In genomic region chr1:210697185-210697584, GRCh38 we compare ENCODE assay signal across 27 cellular contexts.
A peak's percentile ranks its signal among the peaks of the same experiment; 100 is the strongest.
DNase-seq lines count a peak whose midpoint lies in the region; ATAC-seq and TF ChIP-seq lines count a peak whose summit lies in the region.
"Had no signal": no experiment of that assay in that cellular context is flagged by ENCODE, and none has a peak within 500 bp of the region (broad histone marks: within the 10 kb centered on the region; RNA-seq: fewer than 3 reads in every experiment).

No MANE protein-coding gene starts in this region.

- DNase-seq in stimulated activated naive CD8-positive, alpha-beta T cell treated with anti-CD3 and anti-CD28 coated beads, Interleukin-15, amount 100 ng/mL, for 72 hours = no peak
- DNase-seq in stimulated activated naive CD8-positive, alpha-beta T cell treated with anti-CD3 and anti-CD28 coated beads, Interleukin-15, Interleukin-2, amounts not matched to agents 100 U/mL and 50 U/mL, for 24 hours = no peak
- DNase-seq in DMS53 treated with DMSO at 0.1 percent for 48 hours (lab: John Stamatoyannopoulos, UW; ENCODE audit: unreplicated experiment) (no peak), KG1 (lab: John Stamatoyannopoulos, UW) (no peak)
- DNase-seq: activated gamma-delta T cell; activated T-cell treated with anti-CD3 and anti-CD28 coated beads, Interleukin-2, amount 50 U/mL, for 1 hour; body of pancreas; GDM1; GM23248; left lung; naive thymus-derived CD4-positive, alpha-beta T cell; NCI-H1436; NCI-H2171; NCI-H510A treated with DMSO at 0.1 percent for 48 hours; occipital lobe; SJCRH30; stimulated activated CD8-positive, alpha-beta memory T cell treated with anti-CD3 and anti-CD28 coated beads, Interleukin-4, amount 100 ng/mL, for 48 hours; T-cell; trophoblast cell had no signal

- no peaks in the 10 kb centered on the region for H3K36me3 ChIP-seq in OCI-LY3 (replicated peaks; ENCODE audit: low read depth, low read length)
- H3K36me3 ChIP-seq: left lung, SJCRH30 had no signal

- no peak overlapping the region for H3K27ac Mint-ChIP-seq in stimulated activated naive CD8-positive, alpha-beta T cell treated with anti-CD3 and anti-CD28 coated beads, Interleukin-15, amount 100 ng/mL, for 72 hours
- H3K27ac Mint-ChIP-seq: B cell; mesothelial cell of epicardium; naive thymus-derived CD4-positive, alpha-beta T cell; T-cell had no signal

- H3K27me3 ChIP-seq in OCI-LY3 (ENCODE audit: low read depth, low read length) = no peaks in the 10 kb centered on the region
- H3K27me3 ChIP-seq: body of pancreas, left lung, SJCRH30 had no signal

- peaks cover 38% of the 10 kb centered on the region for H3K4me1 ChIP-seq in OCI-LY3 (ENCODE audit: low read length)
- H3K4me1 ChIP-seq: left lung had no signal

- no peak overlapping the region for H3K4me3 Mint-ChIP-seq in stimulated activated naive CD8-positive, alpha-beta T cell treated with anti-CD3 and anti-CD28 coated beads, Interleukin-15, amount 100 ng/mL, for 72 hours
- H3K4me3 Mint-ChIP-seq: activated CD8-positive, alpha-beta T cell treated with anti-CD3 and anti-CD28 coated beads, Interleukin-2, amount 10 ng/mL, durations not matched to agents 7 days and 5 days; B cell; mesothelial cell of epicardium; naive thymus-derived CD4-positive, alpha-beta T cell; T-cell had no signal

- peak; percentile 3 for ATAC-seq in stimulated activated naive CD8-positive, alpha-beta T cell treated with anti-CD3 and anti-CD28 coated beads, Interleukin-15, amount 100 ng/mL, for 72 hours
- no peak for ATAC-seq in stimulated activated naive CD8-positive, alpha-beta T cell treated with anti-CD3 and anti-CD28 coated beads, Interleukin-15, Interleukin-2, amounts not matched to agents 100 U/mL and 50 U/mL, for 24 hours
- peak; percentile 11 for ATAC-seq in HG03045 (IDR thresholded peaks at IDR 0.05; ENCODE audit: unreplicated experiment)
- ATAC-seq in GM21576 (IDR thresholded peaks at IDR 0.05; ENCODE audit: unreplicated experiment) = no peak
- ATAC-seq in HG03457 (IDR thresholded peaks at IDR 0.05; ENCODE audit: unreplicated experiment) = no peak
- ATAC-seq: body of pancreas, left lung, T-cell had no signal

- H3K9me3 ChIP-seq in OCI-LY3 (ENCODE audit: insufficient read depth, low read length) = no peaks in the 10 kb centered on the region
- H3K9me3 ChIP-seq: body of pancreas, left lung, SJCRH30 had no signal

- H3K4me2 ChIP-seq in OCI-LY3 (ENCODE audit: low read length) = peak overlapping the region; percentile 54
- H3K4me2 ChIP-seq: A549 had no signal

- no peaks in the 10 kb centered on the region for H4K20me1 ChIP-seq in OCI-LY3 (ENCODE audit: insufficient read depth, low read length)

- H3K9ac ChIP-seq in OCI-LY3 (ENCODE audit: low read length) = no peak overlapping the region; the same call in 1 of the 2 replicates
- H3K9ac ChIP-seq: GM23248 had no signal

- H3K27me3 Mint-ChIP-seq in stimulated activated naive CD8-positive, alpha-beta T cell treated with anti-CD3 and anti-CD28 coated beads, Interleukin-15, amount 100 ng/mL, for 72 hours = no peaks in the 10 kb centered on the region
- H3K27me3 Mint-ChIP-seq: T-cell had no signal

- H3K4me1 Mint-ChIP-seq in stimulated activated naive CD8-positive, alpha-beta T cell treated with anti-CD3 and anti-CD28 coated beads, Interleukin-15, amount 100 ng/mL, for 72 hours = peaks cover 31% of the 10 kb centered on the region
- H3K4me1 Mint-ChIP-seq: mesothelial cell of epicardium had no signal

- no peaks in the 10 kb centered on the region for H3K9me3 Mint-ChIP-seq in stimulated activated naive CD8-positive, alpha-beta T cell treated with anti-CD3 and anti-CD28 coated beads, Interleukin-15, amount 100 ng/mL, for 72 hours
- H3K9me3 Mint-ChIP-seq: T-cell had no signal

- no peaks in the 10 kb centered on the region for H3K79me2 ChIP-seq in OCI-LY3 (ENCODE audit: low read length)

- TF ChIP-seq CTCF in OCI-LY3 (IDR thresholded peaks at IDR 0.05; ENCODE audit: low read depth, low read length) = peak; percentile 28; the same call in 1 of the 2 replicates

- peak overlapping the region; percentile 18; the same call in 1 of the 2 replicates for H3K4me3 ChIP-seq in OCI-LY3 (ENCODE audit: low read length)
- H3K4me3 ChIP-seq: A549, body of pancreas, GM23248, left lung, SJCRH30 had no signal

- no peak overlapping the region for H2AFZ ChIP-seq in OCI-LY3 (ENCODE audit: low read depth, low read length)
- H2AFZ ChIP-seq: GM23248 had no signal

- H3K27ac ChIP-seq in OCI-LY3 (ENCODE audit: low read length) = peak overlapping the region; percentile 55
- H3K27ac ChIP-seq: body of pancreas, GM23248, left lung, SJCRH30 had no signal

Comparison
In these comparisons a context has a peak if more than half of its experiments do, and no peak if none do; other contexts are left out.
1. ATAC-seq: peak in stimulated activated naive CD8-positive, alpha-beta T cell treated with anti-CD3 and anti-CD28 coated beads, Interleukin-15, amount 100 ng/mL, for 72 hours (single experiment) and HG03045 (single experiment); none in stimulated activated naive CD8-positive, alpha-beta T cell treated with anti-CD3 and anti-CD28 coated beads, Interleukin-15, Interleukin-2, amounts not matched to agents 100 U/mL and 50 U/mL, for 24 hours (single experiment), GM21576 (single experiment) and HG03457 (single experiment).